8 cellular contexts compared by ENCODE assay signal in the genomic region with DNA sequence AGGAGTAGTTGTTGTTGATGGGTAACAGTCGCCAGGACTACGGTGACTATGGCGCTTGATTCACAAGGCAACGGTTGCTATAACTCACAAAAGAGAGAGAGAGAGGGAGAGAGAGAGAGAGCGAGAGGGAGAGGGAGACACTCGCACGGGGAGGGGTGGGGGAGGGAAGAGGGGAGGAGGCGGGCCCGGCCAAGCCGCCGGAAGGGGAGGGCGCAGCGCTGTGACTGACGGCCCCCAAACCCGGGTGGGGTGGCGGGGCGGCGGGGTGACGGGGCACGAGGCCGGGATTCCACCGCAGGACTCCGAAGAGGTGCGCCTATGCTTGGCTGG. TPM values are rescaled to one million over a fixed set of nuclear protein-coding genes. Genes with fewer than 3 reads are reported as not detected.
A peak's percentile ranks its signal among the peaks of the same experiment; 100 is the strongest.
DNase-seq lines count a peak whose midpoint lies in the region; ATAC-seq and TF ChIP-seq lines count a peak whose summit lies in the region.

A gene (minus strand): TSS at position 166 of the 330 bp plus-strand sequence. CDS start 130,413 bp downstream, outside the sequence.

- TF ChIP-seq CTCF in GM10266 (IDR thresholded peaks at IDR 0.05; ENCODE audit: control insufficient read depth, insufficient read depth, low read depth, missing control alignments) (no peak), SU-DHL-6 (IDR thresholded peaks at IDR 0.05; ENCODE audit: insufficient read depth, low read length, poor library complexity, severe bottlenecking) (no peak), parathyroid adenoma (IDR thresholded peaks at IDR 0.05) (no peak), transverse colon (IDR thresholded peaks at IDR 0.05) (peak in 1 of 5 experiments; percentile 15)

- ATAC-seq in HG02798 (IDR thresholded peaks at IDR 0.05; ENCODE audit: poor library complexity, unreplicated experiment), result peak; percentile 53
- peak; percentile 67 for ATAC-seq in activated naive CD8-positive, alpha-beta T cell treated with anti-CD3 and anti-CD28 coated beads, Interleukin-2, amount 50 U/mL, for 24 hours

- H3K27ac ChIP-seq in SU-DHL-6 (ENCODE audit: low read depth, low read length) (peak within 1 kb of the TSS; percentile 97), parathyroid adenoma (peak within 1 kb of the TSS; percentile 100), transverse colon (peak within 1 kb of the TSS; percentile 98 to 100 (median 100))

- peaks cover 65% of the 10 kb centered on the region for H3K79me2 ChIP-seq in SU-DHL-6 (ENCODE audit: insufficient read depth, low read length)
- no peaks in the 10 kb centered on the region for H3K79me2 ChIP-seq in parathyroid adenoma

- H3K27me3 Mint-ChIP-seq in activated naive CD8-positive, alpha-beta T cell treated with anti-CD3 and anti-CD28 coated beads, Interleukin-2, amount 50 U/mL, for 24 hours, result no peaks in the 10 kb centered on the region

- H3K27ac Mint-ChIP-seq in activated naive CD8-positive, alpha-beta T cell treated with anti-CD3 and anti-CD28 coated beads, Interleukin-2, amount 50 U/mL, for 24 hours, result peak within 1 kb of the TSS; percentile 99

- WGBS in transverse colon (ENCODE audit: low coverage in 1 of 2), 2 donors, result 2% methylated on average over 17 of the region's 24 CpGs; no CpG with 5 or more reads in 1 of the 2 donors

- no peaks in the 10 kb centered on the region for H3K9me3 Mint-ChIP-seq in activated naive CD8-positive, alpha-beta T cell treated with anti-CD3 and anti-CD28 coated beads, Interleukin-2, amount 50 U/mL, for 24 hours

- peak within 1 kb of the TSS; percentile 95 for H3K4me3 Mint-ChIP-seq in activated naive CD8-positive, alpha-beta T cell treated with anti-CD3 and anti-CD28 coated beads, Interleukin-2, amount 50 U/mL, for 24 hours

- H3K9ac ChIP-seq in SU-DHL-6 (ENCODE audit: low read length) (peak within 1 kb of the TSS; percentile 87), parathyroid adenoma (peak within 1 kb of the TSS; percentile 98)

- in situ Hi-C loops in transverse colon (cut with MboI; ENCODE audit: low pct_ligation_motif_present in 1 of 4, low pct_unique_long_range_greater_than_20kb in 1 of 4, low sequenced_read_pairs in 3 of 4), result no loop called here

- H2AFZ ChIP-seq in SU-DHL-6 (ENCODE audit: low read depth, low read length, severe bottlenecking) (peak within 1 kb of the TSS; percentile 59), parathyroid adenoma (peak within 1 kb of the TSS; percentile 97)

- peaks cover 60% of the 10 kb centered on the region for H3K4me1 Mint-ChIP-seq in activated naive CD8-positive, alpha-beta T cell treated with anti-CD3 and anti-CD28 coated beads, Interleukin-2, amount 50 U/mL, for 24 hours

- H3K4me1 ChIP-seq in parathyroid adenoma, result no peaks in the 10 kb centered on the region
- H3K4me1 ChIP-seq in transverse colon, result peaks cover 0 to 30% (median 13%) of the 10 kb centered on the region in 4 donors

- peaks cover 18% of the 10 kb centered on the region for H3K36me3 ChIP-seq in SU-DHL-6 (ENCODE audit: low read length)
- H3K36me3 ChIP-seq in parathyroid adenoma (ENCODE audit: control insufficient read depth, insufficient read depth, low read length), result no peaks in the 10 kb centered on the region
- no peaks in the 10 kb centered on the region for H3K36me3 ChIP-seq in transverse colon

- peaks cover 15% of the 10 kb centered on the region; the same call in 1 of the 2 replicates for H3F3A ChIP-seq in SU-DHL-6 (ENCODE audit: insufficient read depth)

- H3K27me3 ChIP-seq in SU-DHL-6 (ENCODE audit: low read length) (no peaks in the 10 kb centered on the region), parathyroid adenoma (ENCODE audit: control insufficient read depth, insufficient read depth, low read length) (no peaks in the 10 kb centered on the region), transverse colon (no peaks in the 10 kb centered on the region)

- intact Hi-C loops in cardiac septum (cut with DNase I), result loop anchor here (5.0 kb wide), 1 partner anchor 54 kb away; no protein-coding TSS in a partner anchor
- intact Hi-C loops in transverse colon (cut with DNase I; ENCODE audit: low total_unique reads), result no loop called here

- TF ChIP-seq EP300 in transverse colon (IDR thresholded peaks at IDR 0.05; ENCODE audit: low read depth), result peak; percentile 44

- peaks cover 13% of the 10 kb centered on the region for H3K36me3 Mint-ChIP-seq in activated naive CD8-positive, alpha-beta T cell treated with anti-CD3 and anti-CD28 coated beads, Interleukin-2, amount 50 U/mL, for 24 hours (ENCODE audit: low read depth)

- TF ChIP-seq POLR2A in transverse colon (IDR thresholded peaks at IDR 0.05), result no peak

- H3K4me2 ChIP-seq in SU-DHL-6 (ENCODE audit: low read depth, low read length, poor library complexity, severe bottlenecking), result peak within 1 kb of the TSS; percentile 97
- peak within 1 kb of the TSS; percentile 100 for H3K4me2 ChIP-seq in parathyroid adenoma (ENCODE audit: low read length)

- H3K9me2 ChIP-seq in SU-DHL-6 (replicated peaks; ENCODE audit: insufficient read depth, low read length), result no peaks in the 10 kb centered on the region

- DNase-seq in GM10266 (ENCODE audit: extremely low spot score), result peak; percentile 93
- DNase-seq in NCI-H1417 (lab: John Stamatoyannopoulos, UW), result peak; percentile 77 to 94 (median 85)
- peak; percentile 92 for DNase-seq in activated naive CD8-positive, alpha-beta T cell treated with anti-CD3 and anti-CD28 coated beads, Interleukin-2, amount 50 U/mL, for 24 hours
- DNase-seq in cardiac septum (ENCODE audit: low spot score), result peak; percentile 97
- peak; percentile 91 for DNase-seq in transverse colon

- H3K9me3 ChIP-seq in SU-DHL-6 (ENCODE audit: insufficient read depth, low read length) (no peaks in the 10 kb centered on the region), parathyroid adenoma (ENCODE audit: control insufficient read depth, low read length) (no peaks in the 10 kb centered on the region), transverse colon (no peaks in the 10 kb centered on the region)

- no peaks in the 10 kb centered on the region for H4K20me1 ChIP-seq in SU-DHL-6 (ENCODE audit: low read depth, low read length)

- H3K4me3 ChIP-seq in SU-DHL-6 (ENCODE audit: insufficient read depth, low read length, poor library complexity, severe bottlenecking) (peak within 1 kb of the TSS; percentile 80), parathyroid adenoma (ENCODE audit: low read depth, low read length) (peak within 1 kb of the TSS; percentile 100), transverse colon (peak within 1 kb of the TSS; percentile 61 to 91 (median 87))

RNA-seq across cellular contexts. Expression of the gene that starts here (rescaled TPM):
- total RNA-seq in cardiac septum, result 4.1 TPM
- 10 to 100 TPM in 1 of 4 donors, 1 to 10 TPM in 3; 3.5 to 21.9 (median 7.1) TPM for total RNA-seq in transverse colon

Comparison
In these comparisons a context has a peak if more than half of its experiments do, and no peak if none do; other contexts are left out.
1. Peak in every context shown above with its lines: DNase-seq, ATAC-seq, H3K4me3 ChIP-seq and H3K27ac ChIP-seq.